In the genomic region with DNA sequence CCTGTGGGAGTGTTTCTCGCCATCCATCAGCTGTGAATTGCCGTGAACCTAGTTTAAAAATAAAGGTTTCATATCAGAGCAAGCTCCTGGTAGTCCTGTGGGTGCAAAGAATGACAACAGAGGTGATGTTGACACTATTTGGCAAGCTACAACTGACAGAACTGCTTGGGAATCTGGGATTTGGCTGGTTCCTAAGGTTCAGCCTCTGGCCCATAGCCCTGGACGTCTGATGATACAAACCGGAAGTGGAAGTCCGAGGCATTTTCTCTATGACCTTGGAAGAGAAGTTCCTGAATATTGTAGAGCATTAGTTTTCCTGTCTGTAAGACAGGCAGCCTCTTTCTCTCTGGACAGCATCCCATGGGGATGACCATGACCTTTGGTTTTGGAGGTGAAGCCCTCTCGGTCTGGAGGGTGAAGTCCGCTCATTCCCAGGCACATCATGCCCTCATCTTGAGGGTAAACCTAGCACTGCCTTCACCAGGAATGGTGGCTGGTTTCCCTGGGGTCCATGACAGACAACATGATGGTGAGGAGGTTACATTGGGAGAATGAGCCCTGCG, we compare ENCODE assay signal across 13 cellular contexts. TPM values are rescaled to one million over a fixed set of nuclear protein-coding genes. Genes with fewer than 3 reads are reported as not detected.
DNase-seq lines count a peak whose midpoint lies in the region; ATAC-seq and TF ChIP-seq lines count a peak whose summit lies in the region.
"Had no signal": no experiment of that assay in that cellular context is flagged by ENCODE, and none has a peak within 500 bp of the region (broad histone marks: within the 10 kb centered on the region; RNA-seq: fewer than 3 reads in every experiment).

No MANE protein-coding gene starts in this region.

- ATAC-seq in left ventricle myocardium superior = peak; percentile 89

- peaks cover 1% of the 10 kb centered on the region for H3K4me1 Mint-ChIP-seq in progenitor cell of endocrine pancreas (ENCODE audit: low read depth)

- no peak for TF ChIP-seq POLR2A in adrenal gland (IDR thresholded peaks at IDR 0.05)

- intact Hi-C loops in adrenal gland (cut with DNase I) = no loop called here
- intact Hi-C loops in left ventricle myocardium superior (cut with micrococcal nuclease) = no loop called here

- H3K9me3 Mint-ChIP-seq in progenitor cell of endocrine pancreas (ENCODE audit: low read depth) = no peaks in the 10 kb centered on the region
- H3K9me3 Mint-ChIP-seq: activated naive CD8-positive, alpha-beta T cell treated with anti-CD3 and anti-CD28 coated beads, Interleukin-2, amount 10 ng/mL, durations not matched to agents 7 days and 5 days had no signal

- H3K27me3 ChIP-seq in adrenal gland = no peaks in the 10 kb centered on the region
- H3K27me3 ChIP-seq: BLaER1 had no signal

- no peaks in the 10 kb centered on the region for H3K9me3 ChIP-seq in adrenal gland (replicated peaks in 1 of 3)
- H3K9me3 ChIP-seq: BLaER1 had no signal

- DNase-seq in AG20443 (ENCODE audit: low spot score) (peak; percentile 87), adrenal gland (peak in 6 of 7 donors; percentile 63 to 85 (median 79)), left ventricle myocardium superior (peak; percentile 59), progenitor cell of endocrine pancreas (ENCODE audit: low spot score, unreplicated experiment) (no peak), NCI-H526 (lab: John Stamatoyannopoulos, UW) (no peak), retina (no peak), NCI-H1092 (lab: John Stamatoyannopoulos, UW) (no peak), DMS114 treated with DMSO at 0.1 percent for 48 hours (lab: John Stamatoyannopoulos, UW; ENCODE audit: unreplicated experiment) (no peak)
- DNase-seq: activated CD8-positive, alpha-beta memory T cell treated with anti-CD3 and anti-CD28 coated beads for 24 hours; activated naive CD8-positive, alpha-beta T cell treated with anti-CD3 and anti-CD28 coated beads, Interleukin-2, amount 10 ng/mL, durations not matched to agents 7 days and 5 days; NCI-H2107 had no signal

- TF ChIP-seq CTCF in adrenal gland (IDR thresholded peaks at IDR 0.05) = no peak
- TF ChIP-seq CTCF in progenitor cell of endocrine pancreas (IDR thresholded peaks at IDR 0.05; ENCODE audit: unreplicated experiment) = no peak

- H3K27ac ChIP-seq in adrenal gland = peak overlapping the region in 4 of 5 donors; percentile 19 to 87 (median 55)
- H3K27ac ChIP-seq: BLaER1 had no signal

- peaks cover 12 to 18% of the 10 kb centered on the region in 2 donors for H3K4me1 ChIP-seq in adrenal gland (replicated peaks in 1 of 2)

- 17 to 34% (median 30%) methylated on average over 5 to 8 of the region's 8 CpGs for WGBS in adrenal gland, 4 donors

- H3K27ac Mint-ChIP-seq in progenitor cell of endocrine pancreas = peak overlapping the region; percentile 33

- H3K36me3 ChIP-seq in adrenal gland (replicated peaks in 1 of 2) = no peaks in the 10 kb centered on the region

- no peak overlapping the region for H3K4me3 ChIP-seq in adrenal gland
- H3K4me3 ChIP-seq: BLaER1, smooth muscle cell had no signal

- no peaks in the 10 kb centered on the region for H3K36me3 Mint-ChIP-seq in progenitor cell of endocrine pancreas (ENCODE audit: insufficient read depth)

- H3K4me3 Mint-ChIP-seq in progenitor cell of endocrine pancreas (ENCODE audit: low read depth) = no peak overlapping the region
- H3K4me3 Mint-ChIP-seq: activated naive CD8-positive, alpha-beta T cell treated with anti-CD3 and anti-CD28 coated beads, Interleukin-2, amount 10 ng/mL, durations not matched to agents 7 days and 5 days had no signal

- no peaks in the 10 kb centered on the region for H3K27me3 Mint-ChIP-seq in progenitor cell of endocrine pancreas
- H3K27me3 Mint-ChIP-seq: activated naive CD8-positive, alpha-beta T cell treated with anti-CD3 and anti-CD28 coated beads, Interleukin-2, amount 10 ng/mL, durations not matched to agents 7 days and 5 days had no signal

RNA-seq across cellular contexts. Expression of gene GATAD2A, which starts 29.1 kb away (rescaled TPM):
- total RNA-seq in adrenal gland (100 to 1,000 TPM in 1 of 8 donors, 10 to 100 TPM in 7; 38.7 to 125 (median 65.5) TPM), left ventricle myocardium superior (29.7 TPM), progenitor cell of endocrine pancreas (91.0 and 98.7 TPM in 2 replicates)
- polyA plus RNA-seq in adrenal gland = 10 to 100 TPM; 17.0 to 35.1 (median 20.9) TPM

Comparison
In these comparisons a context has a peak if more than half of its experiments do, and no peak if none do; other contexts are left out.
1. DNase-seq: peak in AG20443 (single experiment), adrenal gland (6 of 7) and left ventricle myocardium superior (single experiment); none in progenitor cell of endocrine pancreas (single experiment), NCI-H526 (0 of 2), retina (single experiment), NCI-H1092 (single experiment) and DMS114 treated with DMSO at 0.1 percent for 48 hours (single experiment).